ENCODE assay signal across 1 cellular context in genomic region chr20:22411568-22412450, GRCh38.
TF ChIP-seq lines count a peak whose summit lies in the region.

No MANE protein-coding gene starts in this region.

TF ChIP-seq in K562, 482 proteins besides CTCF, POLR2A, EP300 and RAD21 (continued from another document and continues in another):
- TF ChIP-seq RNF219 (CRISPR knock-in tag; IDR thresholded peaks at IDR 0.05) (no peak), ZNF785 (CRISPR knock-in tag; IDR thresholded peaks at IDR 0.05) (no peak), FOSL1 (tag; conservative IDR thresholded peaks at IDR 0.05) (peak; percentile 96), ZC3H11A (IDR thresholded peaks at IDR 0.05; ENCODE audit: low read depth, low read length) (no peak), NR2C1 (IDR thresholded peaks at IDR 0.05) (no peak), NR2C1 (tag; IDR thresholded peaks at IDR 0.05) (no peak), POLR2AphosphoS5 (IDR thresholded peaks at IDR 0.05; ENCODE audit: control insufficient read depth, insufficient read depth, low read depth, low read length) (peak; percentile 65; the same call in 1 of the 2 replicates), RBM25 (IDR thresholded peaks at IDR 0.05; ENCODE audit: low read depth, low read length, severe bottlenecking) (no peak), PHF20 (IDR thresholded peaks at IDR 0.05; ENCODE audit: partially characterized antibody) (no peak), ATF6 (CRISPR knock-in tag; IDR thresholded peaks at IDR 0.05) (no peak), E2F5 (CRISPR knock-in tag; IDR thresholded peaks at IDR 0.05) (no peak), C11orf30 (IDR thresholded peaks at IDR 0.05; ENCODE audit: low read depth) (peak; percentile 96), CEBPG (CRISPR knock-in tag; IDR thresholded peaks at IDR 0.05) (peak; percentile 97), CEBPG (tag; conservative IDR thresholded peaks at IDR 0.05 in 1 of 2, IDR thresholded peaks at IDR 0.05 in 1 of 2) (peak; percentile 96 to 99), ZNF318 (IDR thresholded peaks at IDR 0.05; ENCODE audit: borderline replicate concordance in 1 of 2, low read depth in 1 of 2) (peak in 1 of 2 experiments; percentile 93; a peak in 2 of 4 replicates), ZZZ3 (IDR thresholded peaks at IDR 0.05) (no peak), PCBP1 (IDR thresholded peaks at IDR 0.05; ENCODE audit: low read depth, low read length, poor library complexity, severe bottlenecking) (no peak), GATAD2A (IDR thresholded peaks at IDR 0.05) (peak; percentile 12; the same call in 1 of the 2 replicates), FIP1L1 (IDR thresholded peaks at IDR 0.05; ENCODE audit: low read depth, low read length, poor library complexity, severe bottlenecking) (no peak), CHCHD3 (CRISPR knock-in tag; IDR thresholded peaks at IDR 0.05) (no peak), EZH2 (IDR thresholded peaks at IDR 0.05; ENCODE audit: borderline replicate concordance, low read depth, low read length) (no peak), ZNF395 (CRISPR knock-in tag; IDR thresholded peaks at IDR 0.05) (peak; percentile 60), MBD1 (CRISPR knock-in tag; IDR thresholded peaks at IDR 0.05) (no peak), PTTG1 (tag; IDR thresholded peaks at IDR 0.05; ENCODE audit: low read depth) (no peak), AFF1 (IDR thresholded peaks at IDR 0.05; ENCODE audit: low read depth in 1 of 2, partially characterized antibody in 2 of 2) (peak in 1 of 2 experiments; percentile 81), GTF3C2 (IDR thresholded peaks at IDR 0.05; ENCODE audit: borderline replicate concordance, extremely low read depth, insufficient read length) (no peak), ZBTB26 (CRISPR knock-in tag; IDR thresholded peaks at IDR 0.05) (no peak), ZNF589 (CRISPR knock-in tag; IDR thresholded peaks at IDR 0.05; ENCODE audit: low read depth) (no peak), KAT8 (IDR thresholded peaks at IDR 0.05; ENCODE audit: low read depth) (no peak)
